ENCODE assay signal across 8 cellular contexts in genomic region chr15:78618490-78618934, GRCh38. TPM values are rescaled to one million over a fixed set of nuclear protein-coding genes. Genes with fewer than 3 reads are reported as not detected.
DNase-seq lines count a peak whose midpoint lies in the region; ATAC-seq and TF ChIP-seq lines count a peak whose summit lies in the region.

No MANE protein-coding gene starts in this region.

- peaks cover 3% of the 10 kb centered on the region for H3K4me1 ChIP-seq in osteoblast (ENCODE audit: insufficient read depth, low read length)
- peaks cover 4% of the 10 kb centered on the region for H3K4me1 ChIP-seq in testis

- H3K4me2 ChIP-seq in osteoblast (ENCODE audit: insufficient read depth, low read length) = peak overlapping the region; percentile 49

- WGBS in testis, 2 donors = 23 to 29% methylated on average over 8 of the region's 8 CpGs

- no peaks in the 10 kb centered on the region for H3K79me2 ChIP-seq in osteoblast (ENCODE audit: insufficient read depth, low read length)

- TF ChIP-seq POLR2A in testis (IDR thresholded peaks at IDR 0.05) = no peak

- H3K27me3 ChIP-seq in osteoblast (ENCODE audit: insufficient read depth, low read length) (peaks cover 45% of the 10 kb centered on the region), testis (no peaks in the 10 kb centered on the region)

- DNase-seq in ELF-1 (ENCODE audit: low read depth, low spot score) = peak; percentile 91
- DNase-seq in NAMALWA (ENCODE audit: low spot score) = peak; percentile 87
- peak; percentile 88 for DNase-seq in SK-MEL-5 (ENCODE audit: low read depth, low spot score)
- peak; percentile 55 to 68 (median 64) for DNase-seq in activated naive CD4-positive, alpha-beta T cell (lab: John Stamatoyannopoulos, UW)
- peak; percentile 73 for DNase-seq in globus pallidus (ENCODE audit: low spot score)
- peak; percentile 99 for DNase-seq in osteoblast (ENCODE audit: insufficient read length, low spot score, missing footprints)
- DNase-seq in testis = peak; percentile 97

- no peak overlapping the region for H2AFZ ChIP-seq in osteoblast (ENCODE audit: low read length)

- in situ Hi-C loops in SK-MEL-5 (cut with HindIII; ENCODE audit: low pct_unique_long_range_greater_than_20kb, low sequenced_read_pairs) = no loop called here

- no peaks in the 10 kb centered on the region for H3K9me3 ChIP-seq in osteoblast (ENCODE audit: low read depth, low read length)
- H3K9me3 ChIP-seq in testis = no peaks in the 10 kb centered on the region

- H4K20me1 ChIP-seq in osteoblast (ENCODE audit: insufficient read depth, low read length) = no peaks in the 10 kb centered on the region

- intact Hi-C loops in testis (cut with DNase I; ENCODE audit: low total_unique reads) = no loop called here

- H3K27ac ChIP-seq in osteoblast (ENCODE audit: low read depth, low read length) (no peak overlapping the region), testis (no peak overlapping the region)

- TF ChIP-seq CTCF in osteoblast (IDR thresholded peaks at IDR 0.05; ENCODE audit: extremely low read depth, low read depth, low read length) = peak; percentile 89
- TF ChIP-seq CTCF in testis (IDR thresholded peaks at IDR 0.05) = peak; percentile 90 to 95 (median 91)

- H3K36me3 ChIP-seq in osteoblast (ENCODE audit: insufficient read depth, low read length) (no peaks in the 10 kb centered on the region), testis (ENCODE audit: low read depth, missing control alignments) (no peaks in the 10 kb centered on the region)

- ATAC-seq in HG03095 (IDR thresholded peaks at IDR 0.05; ENCODE audit: unreplicated experiment) = no peak

- H3K4me3 ChIP-seq in osteoblast (ENCODE audit: insufficient read depth, low read length) = no peak overlapping the region
- no peak overlapping the region for H3K4me3 ChIP-seq in testis

RNA-seq across cellular contexts. Expression of gene CHRNA3, which starts 2.3 kb away (rescaled TPM):
- 0.74 and 2.1 TPM in 2 replicates for total RNA-seq in SK-MEL-5 (2014; rRNA removed; shearing (Covaris generic))
- polyA plus RNA-seq in SK-MEL-5 (2015; cell fraction: cytosol; rRNA removed) = 1.6 and 2.9 TPM in 2 replicates
- 0.99 and 3.3 TPM in 2 replicates for polyA plus RNA-seq in SK-MEL-5 (2015; cell fraction: nucleus; rRNA removed)
- total RNA-seq in osteoblast (not detected in 2 replicates), testis (1 to 10 TPM; 3.1 to 5.7 TPM)
- polyA plus RNA-seq in testis (ENCODE audit: insufficient read depth, low read depth, low replicate concordance) = 4.5 TPM

RNA-seq across cellular contexts. Expression of gene CHRNB4, which starts 22.5 kb away (rescaled TPM):
- total RNA-seq in SK-MEL-5 (2014; rRNA removed; shearing (Covaris generic)) = 0.05 and 0.08 TPM in 2 replicates
- polyA plus RNA-seq in SK-MEL-5 (2015; cell fraction: cytosol; rRNA removed) = 0.20 and 0.31 TPM in 2 replicates
- not detected in 2 replicates for polyA plus RNA-seq in SK-MEL-5 (2015; cell fraction: nucleus; rRNA removed)
- total RNA-seq in osteoblast = not detected in 2 replicates
- total RNA-seq in testis = 1 to 10 TPM; 7.4 to 8.0 TPM
- polyA plus RNA-seq in testis (ENCODE audit: insufficient read depth, low read depth, low replicate concordance) = 13.1 TPM

RNA-seq across cellular contexts. Expression of gene CHRNA5, which starts 53.2 kb away (rescaled TPM):
- total RNA-seq in SK-MEL-5 (2014; rRNA removed; shearing (Covaris generic)) = 12.6 and 17.5 TPM in 2 replicates
- 13.6 and 21.1 TPM in 2 replicates for polyA plus RNA-seq in SK-MEL-5 (2015; cell fraction: cytosol; rRNA removed)
- polyA plus RNA-seq in SK-MEL-5 (2015; cell fraction: nucleus; rRNA removed) = 3.0 and 4.3 TPM in 2 replicates
- 0.29 and 0.36 TPM in 2 replicates for total RNA-seq in osteoblast
- total RNA-seq in testis = 1 to 10 TPM; 3.5 to 4.4 TPM
- 3.7 TPM for polyA plus RNA-seq in testis (ENCODE audit: insufficient read depth, low read depth, low replicate concordance)
